Comparison of ENCODE assay signal across 1 cellular context in the genomic region with DNA sequence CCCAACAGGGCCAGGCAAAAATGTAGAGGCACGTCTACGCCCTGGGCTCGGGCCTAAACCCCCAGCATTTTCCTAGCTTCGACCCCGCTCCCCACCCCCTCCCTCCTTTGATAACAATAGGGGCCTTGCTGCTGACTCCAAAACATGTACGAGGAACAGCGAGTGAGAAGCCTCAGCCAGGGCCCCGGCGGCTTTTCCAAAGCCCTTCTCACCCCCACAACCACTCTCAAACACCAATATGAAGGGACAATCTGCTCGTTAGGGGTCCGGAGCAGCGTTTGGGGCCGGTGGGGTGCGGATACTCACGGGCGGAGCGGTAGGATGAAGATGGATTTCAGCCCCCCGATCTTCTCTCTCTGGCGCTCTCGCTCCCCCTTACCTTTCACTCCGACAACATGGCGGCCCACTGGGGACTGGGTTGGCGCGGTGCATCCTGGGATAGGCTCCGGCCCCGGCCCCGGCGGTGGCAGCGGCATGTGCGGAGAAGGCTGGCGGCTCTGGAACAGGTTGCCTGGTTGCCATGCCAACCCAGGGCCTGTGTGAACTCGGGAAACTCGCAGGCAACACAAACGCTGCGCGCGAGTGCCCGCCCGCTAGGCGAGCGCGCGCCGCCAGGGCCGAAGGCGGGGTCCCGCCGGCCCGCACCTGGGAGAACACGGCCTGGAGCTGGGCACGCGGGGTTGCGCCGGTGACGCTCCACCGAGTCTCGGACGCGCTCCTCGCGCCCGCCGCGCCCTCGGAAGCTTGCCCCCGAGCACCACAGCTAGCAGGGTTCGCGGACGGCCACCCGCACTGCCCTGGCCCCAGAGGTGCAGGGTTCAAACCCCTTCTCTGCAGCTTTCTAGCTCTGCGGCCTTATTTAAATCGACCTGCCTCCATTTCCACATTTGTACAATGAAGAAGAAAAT.
TF ChIP-seq lines count a peak whose summit lies in the region.

A gene with protein sequence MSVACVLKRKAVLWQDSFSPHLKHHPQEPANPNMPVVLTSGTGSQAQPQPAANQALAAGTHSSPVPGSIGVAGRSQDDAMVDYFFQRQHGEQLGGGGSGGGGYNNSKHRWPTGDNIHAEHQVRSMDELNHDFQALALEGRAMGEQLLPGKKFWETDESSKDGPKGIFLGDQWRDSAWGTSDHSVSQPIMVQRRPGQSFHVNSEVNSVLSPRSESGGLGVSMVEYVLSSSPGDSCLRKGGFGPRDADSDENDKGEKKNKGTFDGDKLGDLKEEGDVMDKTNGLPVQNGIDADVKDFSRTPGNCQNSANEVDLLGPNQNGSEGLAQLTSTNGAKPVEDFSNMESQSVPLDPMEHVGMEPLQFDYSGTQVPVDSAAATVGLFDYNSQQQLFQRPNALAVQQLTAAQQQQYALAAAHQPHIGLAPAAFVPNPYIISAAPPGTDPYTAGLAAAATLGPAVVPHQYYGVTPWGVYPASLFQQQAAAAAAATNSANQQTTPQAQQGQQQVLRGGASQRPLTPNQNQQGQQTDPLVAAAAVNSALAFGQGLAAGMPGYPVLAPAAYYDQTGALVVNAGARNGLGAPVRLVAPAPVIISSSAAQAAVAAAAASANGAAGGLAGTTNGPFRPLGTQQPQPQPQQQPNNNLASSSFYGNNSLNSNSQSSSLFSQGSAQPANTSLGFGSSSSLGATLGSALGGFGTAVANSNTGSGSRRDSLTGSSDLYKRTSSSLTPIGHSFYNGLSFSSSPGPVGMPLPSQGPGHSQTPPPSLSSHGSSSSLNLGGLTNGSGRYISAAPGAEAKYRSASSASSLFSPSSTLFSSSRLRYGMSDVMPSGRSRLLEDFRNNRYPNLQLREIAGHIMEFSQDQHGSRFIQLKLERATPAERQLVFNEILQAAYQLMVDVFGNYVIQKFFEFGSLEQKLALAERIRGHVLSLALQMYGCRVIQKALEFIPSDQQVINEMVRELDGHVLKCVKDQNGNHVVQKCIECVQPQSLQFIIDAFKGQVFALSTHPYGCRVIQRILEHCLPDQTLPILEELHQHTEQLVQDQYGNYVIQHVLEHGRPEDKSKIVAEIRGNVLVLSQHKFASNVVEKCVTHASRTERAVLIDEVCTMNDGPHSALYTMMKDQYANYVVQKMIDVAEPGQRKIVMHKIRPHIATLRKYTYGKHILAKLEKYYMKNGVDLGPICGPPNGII (minus strand): TSS at position 408 of the 908 bp plus-strand sequence. CDS start 6,151 bp downstream, outside the sequence.

TF ChIP-seq in HepG2, 621 proteins besides CTCF, POLR2A, EP300 and RAD21 (continued from another document and continues in another):
- TF ChIP-seq SPEN (CRISPR knock-in tag; IDR thresholded peaks at IDR 0.05; ENCODE audit: low read depth) (peak; percentile 97), SMARCE1 (IDR thresholded peaks at IDR 0.05; ENCODE audit: borderline replicate concordance) (no peak), NFE2 (CRISPR knock-in tag; IDR thresholded peaks at IDR 0.05) (no peak), NRL (CRISPR knock-in tag; IDR thresholded peaks at IDR 0.05; ENCODE audit: borderline replicate concordance) (peak; percentile 67; the same call in 1 of the 2 replicates), MAF1 (CRISPR knock-in tag; IDR thresholded peaks at IDR 0.05; ENCODE audit: borderline replicate concordance) (no peak), NPAS2 (CRISPR knock-in tag; IDR thresholded peaks at IDR 0.05; ENCODE audit: borderline replicate concordance) (no peak), FOXM1 (CRISPR knock-in tag; IDR thresholded peaks at IDR 0.05) (no peak), ZSCAN20 (CRISPR knock-in tag; IDR thresholded peaks at IDR 0.05; ENCODE audit: borderline replicate concordance) (peak; percentile 58; the same call in 1 of the 2 replicates), NR2C2 (CRISPR knock-in tag; IDR thresholded peaks at IDR 0.05; ENCODE audit: borderline replicate concordance) (no peak; the same call in 1 of the 2 replicates), ZNF570 (CRISPR knock-in tag; IDR thresholded peaks at IDR 0.05; ENCODE audit: borderline replicate concordance) (no peak), ZEB1 (IDR thresholded peaks at IDR 0.05; ENCODE audit: insufficient replicate concordance, low read depth) (no peak), REXO4 (CRISPR knock-in tag; IDR thresholded peaks at IDR 0.05; ENCODE audit: borderline replicate concordance) (no peak), ZNF569 (CRISPR knock-in tag; IDR thresholded peaks at IDR 0.05; ENCODE audit: borderline replicate concordance) (no peak)
- TF ChIP-seq, protein P1, sequence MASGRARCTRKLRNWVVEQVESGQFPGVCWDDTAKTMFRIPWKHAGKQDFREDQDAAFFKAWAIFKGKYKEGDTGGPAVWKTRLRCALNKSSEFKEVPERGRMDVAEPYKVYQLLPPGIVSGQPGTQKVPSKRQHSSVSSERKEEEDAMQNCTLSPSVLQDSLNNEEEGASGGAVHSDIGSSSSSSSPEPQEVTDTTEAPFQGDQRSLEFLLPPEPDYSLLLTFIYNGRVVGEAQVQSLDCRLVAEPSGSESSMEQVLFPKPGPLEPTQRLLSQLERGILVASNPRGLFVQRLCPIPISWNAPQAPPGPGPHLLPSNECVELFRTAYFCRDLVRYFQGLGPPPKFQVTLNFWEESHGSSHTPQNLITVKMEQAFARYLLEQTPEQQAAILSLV (CRISPR knock-in tag; IDR thresholded peaks at IDR 0.05; ENCODE audit: borderline replicate concordance): no peak
- TF ChIP-seq, protein P2, sequence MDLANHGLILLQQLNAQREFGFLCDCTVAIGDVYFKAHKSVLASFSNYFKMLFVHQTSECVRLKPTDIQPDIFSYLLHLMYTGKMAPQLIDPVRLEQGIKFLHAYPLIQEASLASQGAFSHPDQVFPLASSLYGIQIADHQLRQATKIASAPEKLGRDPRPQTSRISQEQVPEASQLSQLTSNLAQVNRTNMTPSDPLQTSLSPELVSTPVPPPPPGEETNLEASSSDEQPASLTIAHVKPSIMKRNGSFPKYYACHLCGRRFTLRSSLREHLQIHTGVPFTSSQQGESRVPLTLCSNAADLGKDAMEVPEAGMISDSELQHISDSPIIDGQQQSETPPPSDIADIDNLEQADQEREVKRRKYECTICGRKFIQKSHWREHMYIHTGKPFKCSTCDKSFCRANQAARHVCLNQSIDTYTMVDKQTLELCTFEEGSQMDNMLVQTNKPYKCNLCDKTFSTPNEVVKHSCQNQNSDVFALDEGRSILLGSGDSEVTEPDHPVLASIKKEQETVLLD (CRISPR knock-in tag; IDR thresholded peaks at IDR 0.05; ENCODE audit: low read depth): peak; percentile 71
- TF ChIP-seq, protein P3, sequence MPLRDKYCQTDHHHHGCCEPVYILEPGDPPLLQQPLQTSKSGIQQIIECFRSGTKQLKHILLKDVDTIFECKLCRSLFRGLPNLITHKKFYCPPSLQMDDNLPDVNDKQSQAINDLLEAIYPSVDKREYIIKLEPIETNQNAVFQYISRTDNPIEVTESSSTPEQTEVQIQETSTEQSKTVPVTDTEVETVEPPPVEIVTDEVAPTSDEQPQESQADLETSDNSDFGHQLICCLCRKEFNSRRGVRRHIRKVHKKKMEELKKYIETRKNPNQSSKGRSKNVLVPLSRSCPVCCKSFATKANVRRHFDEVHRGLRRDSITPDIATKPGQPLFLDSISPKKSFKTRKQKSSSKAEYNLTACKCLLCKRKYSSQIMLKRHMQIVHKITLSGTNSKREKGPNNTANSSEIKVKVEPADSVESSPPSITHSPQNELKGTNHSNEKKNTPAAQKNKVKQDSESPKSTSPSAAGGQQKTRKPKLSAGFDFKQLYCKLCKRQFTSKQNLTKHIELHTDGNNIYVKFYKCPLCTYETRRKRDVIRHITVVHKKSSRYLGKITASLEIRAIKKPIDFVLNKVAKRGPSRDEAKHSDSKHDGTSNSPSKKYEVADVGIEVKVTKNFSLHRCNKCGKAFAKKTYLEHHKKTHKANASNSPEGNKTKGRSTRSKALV (CRISPR knock-in tag; IDR thresholded peaks at IDR 0.05): no peak
- TF ChIP-seq, protein P4, sequence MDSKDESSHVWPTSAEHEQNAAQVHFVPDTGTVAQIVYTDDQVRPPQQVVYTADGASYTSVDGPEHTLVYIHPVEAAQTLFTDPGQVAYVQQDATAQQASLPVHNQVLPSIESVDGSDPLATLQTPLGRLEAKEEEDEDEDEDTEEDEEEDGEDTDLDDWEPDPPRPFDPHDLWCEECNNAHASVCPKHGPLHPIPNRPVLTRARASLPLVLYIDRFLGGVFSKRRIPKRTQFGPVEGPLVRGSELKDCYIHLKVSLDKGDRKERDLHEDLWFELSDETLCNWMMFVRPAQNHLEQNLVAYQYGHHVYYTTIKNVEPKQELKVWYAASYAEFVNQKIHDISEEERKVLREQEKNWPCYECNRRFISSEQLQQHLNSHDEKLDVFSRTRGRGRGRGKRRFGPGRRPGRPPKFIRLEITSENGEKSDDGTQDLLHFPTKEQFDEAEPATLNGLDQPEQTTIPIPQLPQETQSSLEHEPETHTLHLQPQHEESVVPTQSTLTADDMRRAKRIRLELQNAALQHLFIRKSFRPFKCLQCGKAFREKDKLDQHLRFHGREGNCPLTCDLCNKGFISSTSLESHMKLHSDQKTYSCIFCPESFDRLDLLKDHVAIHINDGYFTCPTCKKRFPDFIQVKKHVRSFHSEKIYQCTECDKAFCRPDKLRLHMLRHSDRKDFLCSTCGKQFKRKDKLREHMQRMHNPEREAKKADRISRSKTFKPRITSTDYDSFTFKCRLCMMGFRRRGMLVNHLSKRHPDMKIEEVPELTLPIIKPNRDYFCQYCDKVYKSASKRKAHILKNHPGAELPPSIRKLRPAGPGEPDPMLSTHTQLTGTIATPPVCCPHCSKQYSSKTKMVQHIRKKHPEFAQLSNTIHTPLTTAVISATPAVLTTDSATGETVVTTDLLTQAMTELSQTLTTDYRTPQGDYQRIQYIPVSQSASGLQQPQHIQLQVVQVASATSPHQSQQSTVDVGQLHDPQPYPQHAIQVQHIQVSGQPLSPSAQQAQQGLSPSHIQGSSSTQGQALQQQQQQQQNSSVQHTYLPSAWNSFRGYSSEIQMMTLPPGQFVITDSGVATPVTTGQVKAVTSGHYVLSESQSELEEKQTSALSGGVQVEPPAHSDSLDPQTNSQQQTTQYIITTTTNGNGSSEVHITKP (CRISPR knock-in tag; IDR thresholded peaks at IDR 0.05; ENCODE audit: low read depth): 0 out of 2 replicates have a peak, but pooled peaks have one; percentile 17
- TF ChIP-seq, protein P5, sequence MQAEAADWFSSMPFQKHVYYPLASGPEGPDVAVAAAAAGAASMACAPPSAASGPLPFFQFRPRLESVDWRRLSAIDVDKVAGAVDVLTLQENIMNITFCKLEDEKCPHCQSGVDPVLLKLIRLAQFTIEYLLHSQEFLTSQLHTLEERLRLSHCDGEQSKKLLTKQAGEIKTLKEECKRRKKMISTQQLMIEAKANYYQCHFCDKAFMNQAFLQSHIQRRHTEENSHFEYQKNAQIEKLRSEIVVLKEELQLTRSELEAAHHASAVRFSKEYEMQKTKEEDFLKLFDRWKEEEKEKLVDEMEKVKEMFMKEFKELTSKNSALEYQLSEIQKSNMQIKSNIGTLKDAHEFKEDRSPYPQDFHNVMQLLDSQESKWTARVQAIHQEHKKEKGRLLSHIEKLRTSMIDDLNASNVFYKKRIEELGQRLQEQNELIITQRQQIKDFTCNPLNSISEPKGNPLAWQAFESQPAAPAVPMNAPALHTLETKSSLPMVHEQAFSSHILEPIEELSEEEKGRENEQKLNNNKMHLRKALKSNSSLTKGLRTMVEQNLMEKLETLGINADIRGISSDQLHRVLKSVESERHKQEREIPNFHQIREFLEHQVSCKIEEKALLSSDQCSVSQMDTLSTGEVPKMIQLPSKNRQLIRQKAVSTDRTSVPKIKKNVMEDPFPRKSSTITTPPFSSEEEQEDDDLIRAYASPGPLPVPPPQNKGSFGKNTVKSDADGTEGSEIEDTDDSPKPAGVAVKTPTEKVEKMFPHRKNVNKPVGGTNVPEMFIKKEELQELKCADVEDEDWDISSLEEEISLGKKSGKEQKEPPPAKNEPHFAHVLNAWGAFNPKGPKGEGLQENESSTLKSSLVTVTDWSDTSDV (CRISPR knock-in tag; IDR thresholded peaks at IDR 0.05): no peak; the same call in 1 of the 2 replicates
- TF ChIP-seq, protein P6, sequence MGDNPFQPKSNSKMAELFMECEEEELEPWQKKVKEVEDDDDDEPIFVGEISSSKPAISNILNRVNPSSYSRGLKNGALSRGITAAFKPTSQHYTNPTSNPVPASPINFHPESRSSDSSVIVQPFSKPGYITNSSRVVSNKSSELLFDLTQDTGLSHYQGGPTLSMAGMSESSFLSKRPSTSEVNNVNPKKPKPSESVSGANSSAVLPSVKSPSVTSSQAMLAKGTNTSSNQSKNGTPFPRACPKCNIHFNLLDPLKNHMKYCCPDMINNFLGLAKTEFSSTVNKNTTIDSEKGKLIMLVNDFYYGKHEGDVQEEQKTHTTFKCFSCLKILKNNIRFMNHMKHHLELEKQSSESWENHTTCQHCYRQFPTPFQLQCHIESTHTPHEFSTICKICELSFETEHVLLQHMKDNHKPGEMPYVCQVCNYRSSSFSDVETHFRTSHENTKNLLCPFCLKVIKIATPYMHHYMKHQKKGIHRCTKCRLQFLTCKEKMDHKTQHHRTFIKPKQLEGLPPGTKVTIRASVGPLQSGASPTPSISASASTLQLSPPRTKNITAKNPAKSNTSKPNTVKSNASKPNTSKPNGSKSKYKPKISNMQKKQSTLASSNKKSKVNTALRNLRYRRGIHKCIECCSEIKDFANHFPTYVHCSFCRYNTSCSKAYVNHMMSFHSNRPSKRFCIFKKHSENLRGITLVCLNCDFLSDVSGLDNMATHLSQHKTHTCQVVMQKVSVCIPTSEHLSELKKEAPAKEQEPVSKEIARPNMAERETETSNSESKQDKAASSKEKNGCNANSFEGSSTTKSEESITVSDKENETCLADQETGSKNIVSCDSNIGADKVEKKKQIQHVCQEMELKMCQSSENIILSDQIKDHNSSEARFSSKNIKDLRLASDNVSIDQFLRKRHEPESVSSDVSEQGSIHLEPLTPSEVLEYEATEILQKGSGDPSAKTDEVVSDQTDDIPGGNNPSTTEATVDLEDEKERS (CRISPR knock-in tag; IDR thresholded peaks at IDR 0.05): no peak
- TF ChIP-seq, protein P7, sequence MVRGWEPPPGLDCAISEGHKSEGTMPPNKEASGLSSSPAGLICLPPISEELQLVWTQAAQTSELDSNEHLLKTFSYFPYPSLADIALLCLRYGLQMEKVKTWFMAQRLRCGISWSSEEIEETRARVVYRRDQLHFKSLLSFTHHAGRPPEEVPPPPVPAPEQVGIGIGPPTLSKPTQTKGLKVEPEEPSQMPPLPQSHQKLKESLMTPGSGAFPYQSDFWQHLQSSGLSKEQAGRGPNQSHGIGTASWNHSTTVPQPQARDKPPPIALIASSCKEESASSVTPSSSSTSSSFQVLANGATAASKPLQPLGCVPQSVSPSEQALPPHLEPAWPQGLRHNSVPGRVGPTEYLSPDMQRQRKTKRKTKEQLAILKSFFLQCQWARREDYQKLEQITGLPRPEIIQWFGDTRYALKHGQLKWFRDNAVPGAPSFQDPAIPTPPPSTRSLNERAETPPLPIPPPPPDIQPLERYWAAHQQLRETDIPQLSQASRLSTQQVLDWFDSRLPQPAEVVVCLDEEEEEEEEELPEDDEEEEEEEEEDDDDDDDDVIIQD (CRISPR knock-in tag; IDR thresholded peaks at IDR 0.05; ENCODE audit: low read depth): 0 out of 2 replicates have a peak, but pooled peaks have one; percentile 36
